In genomic region chr3:8555705-8556314, GRCh38 we compare ENCODE assay signal across 1 cellular context.
TF ChIP-seq lines count a peak whose summit lies in the region.

No MANE protein-coding gene starts in this region.

TF ChIP-seq in HepG2, 621 proteins besides CTCF, POLR2A, EP300 and RAD21:
- TF ChIP-seq PPARG (CRISPR knock-in tag; conservative IDR thresholded peaks at IDR 0.05) = no peak
- TF ChIP-seq RBAK (CRISPR knock-in tag; IDR thresholded peaks at IDR 0.05) = no peak
- no peak for TF ChIP-seq ZNF513 (CRISPR knock-in tag; conservative IDR thresholded peaks at IDR 0.05)
- TF ChIP-seq ZNF557 (CRISPR knock-in tag; IDR thresholded peaks at IDR 0.05) = no peak
- no peak for TF ChIP-seq AHR (CRISPR knock-in tag; IDR thresholded peaks at IDR 0.05)
- TF ChIP-seq HIVEP1 (CRISPR knock-in tag; IDR thresholded peaks at IDR 0.05) = no peak
- TF ChIP-seq ZNF136 (CRISPR knock-in tag; IDR thresholded peaks at IDR 0.05; ENCODE audit: low read depth) = no peak
- TF ChIP-seq ZNF766 (CRISPR knock-in tag; IDR thresholded peaks at IDR 0.05; ENCODE audit: borderline replicate concordance) = no peak
- no peak for TF ChIP-seq ZNF720 (CRISPR knock-in tag; IDR thresholded peaks at IDR 0.05)
- TF ChIP-seq ZNF749 (CRISPR knock-in tag; IDR thresholded peaks at IDR 0.05; ENCODE audit: borderline replicate concordance) = no peak
- TF ChIP-seq, protein P1, sequence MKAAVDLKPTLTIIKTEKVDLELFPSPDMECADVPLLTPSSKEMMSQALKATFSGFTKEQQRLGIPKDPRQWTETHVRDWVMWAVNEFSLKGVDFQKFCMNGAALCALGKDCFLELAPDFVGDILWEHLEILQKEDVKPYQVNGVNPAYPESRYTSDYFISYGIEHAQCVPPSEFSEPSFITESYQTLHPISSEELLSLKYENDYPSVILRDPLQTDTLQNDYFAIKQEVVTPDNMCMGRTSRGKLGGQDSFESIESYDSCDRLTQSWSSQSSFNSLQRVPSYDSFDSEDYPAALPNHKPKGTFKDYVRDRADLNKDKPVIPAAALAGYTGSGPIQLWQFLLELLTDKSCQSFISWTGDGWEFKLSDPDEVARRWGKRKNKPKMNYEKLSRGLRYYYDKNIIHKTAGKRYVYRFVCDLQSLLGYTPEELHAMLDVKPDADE (CRISPR knock-in tag; IDR thresholded peaks at IDR 0.05) = no peak
- TF ChIP-seq SNAI1 (CRISPR knock-in tag; IDR thresholded peaks at IDR 0.05; ENCODE audit: borderline replicate concordance) = no peak
- no peak for TF ChIP-seq CBX1 (IDR thresholded peaks at IDR 0.05; ENCODE audit: low read depth)
